In genomic region chr17:8173871-8174322, GRCh38 we compare ENCODE assay signal across 8 cellular contexts. TPM values are rescaled to one million over a fixed set of nuclear protein-coding genes. Genes with fewer than 3 reads are reported as not detected.
A peak's percentile ranks its signal among the peaks of the same experiment; 100 is the strongest.
DNase-seq lines count a peak whose midpoint lies in the region; ATAC-seq and TF ChIP-seq lines count a peak whose summit lies in the region.

No MANE protein-coding gene starts in this region.

- H3K36me3 Mint-ChIP-seq in natural killer cell treated with Interleukin-12 subunit alpha and Interleukin-12 subunit beta and Interleukin-15 and Interleukin-18, amount 100 ng/mL, for 72 hours, result no peaks in the 10 kb centered on the region

- no peaks in the 10 kb centered on the region for H3K27me3 ChIP-seq in dorsolateral prefrontal cortex

- no peak for ATAC-seq in natural killer cell treated with Interleukin-12 subunit alpha and Interleukin-12 subunit beta and Interleukin-15 and Interleukin-18, amount 100 ng/mL, for 72 hours
- ATAC-seq in GM18511 (IDR thresholded peaks at IDR 0.05; ENCODE audit: unreplicated experiment), result no peak

- peak overlapping the region; percentile 80 for H3K4me3 Mint-ChIP-seq in natural killer cell treated with Interleukin-12 subunit alpha and Interleukin-12 subunit beta and Interleukin-15 and Interleukin-18, amount 100 ng/mL, for 72 hours

- TF ChIP-seq CTCF in C4-2B (conservative IDR thresholded peaks at IDR 0.05), result no peak
- no peak for TF ChIP-seq CTCF in LNCaP clone FGC (IDR thresholded peaks at IDR 0.05; ENCODE audit: control insufficient read depth, extremely low read depth, insufficient read depth)
- TF ChIP-seq CTCF in dorsolateral prefrontal cortex (IDR thresholded peaks at IDR 0.05 in 54 of 56, conservative IDR thresholded peaks at IDR 0.05 in 2 of 56; ENCODE audit: low read depth in 1 of 56, partially characterized antibody in 56 of 56), result peak in 4 of 56 donors; percentile 3 to 14 (median 8)

- no peaks in the 10 kb centered on the region for H3K9me3 Mint-ChIP-seq in natural killer cell treated with Interleukin-12 subunit alpha and Interleukin-12 subunit beta and Interleukin-15 and Interleukin-18, amount 100 ng/mL, for 72 hours

- peaks cover 40% of the 10 kb centered on the region in 2 donors for H3K4me1 Mint-ChIP-seq in natural killer cell treated with Interleukin-12 subunit alpha and Interleukin-12 subunit beta and Interleukin-15 and Interleukin-18, amount 100 ng/mL, for 72 hours (ENCODE audit: low read depth in 2 of 2)

- H3K27ac Mint-ChIP-seq in natural killer cell treated with Interleukin-12 subunit alpha and Interleukin-12 subunit beta and Interleukin-15 and Interleukin-18, amount 100 ng/mL, for 72 hours, result peak overlapping the region; percentile 97 to 100

- intact Hi-C loops in dorsolateral prefrontal cortex (cut with DNase I), result no loop called here

- H3K27ac ChIP-seq in C4-2B, result peak overlapping the region; percentile 88
- H3K27ac ChIP-seq in dorsolateral prefrontal cortex, result peak overlapping the region; percentile 79 to 100 (median 97)

- no peaks in the 10 kb centered on the region for H3K27me3 Mint-ChIP-seq in natural killer cell treated with Interleukin-12 subunit alpha and Interleukin-12 subunit beta and Interleukin-15 and Interleukin-18, amount 100 ng/mL, for 72 hours

- DNase-seq in LNCaP clone FGC (ENCODE audit: low read depth) (no peak), dorsolateral prefrontal cortex (no peak), KG1 (lab: John Stamatoyannopoulos, UW) (no peak), SK-N-DZ (ENCODE audit: low spot score) (no peak), globus pallidus (ENCODE audit: low spot score) (no peak)
- DNase-seq in natural killer cell treated with Interleukin-12 subunit alpha and Interleukin-12 subunit beta and Interleukin-15 and Interleukin-18, amount 100 ng/mL, for 72 hours (ENCODE audit: low spot score), result no peak

- H3K4me3 ChIP-seq in LNCaP clone FGC (ENCODE audit: low read depth, low read length), result peak overlapping the region; percentile 54
- peak overlapping the region in 58 of 59 donors; percentile 41 to 81 (median 61) for H3K4me3 ChIP-seq in dorsolateral prefrontal cortex

RNA-seq across cellular contexts. Expression of gene TMEM107, which starts 2.3 kb away (rescaled TPM):
- 10 to 100 TPM in 119 of 120 experiments, 1 to 10 TPM in 1; 9.1 to 25.9 (median 17.1) TPM for total RNA-seq in dorsolateral prefrontal cortex
- total RNA-seq in natural killer cell treated with Interleukin-12 subunit alpha and Interleukin-12 subunit beta and Interleukin-15 and Interleukin-18, amount 100 ng/mL, for 72 hours, result 10 to 100 TPM; 31.5 to 43.5 TPM
- polyA plus RNA-seq in SK-N-DZ (2014; cell fraction: cytosol; rRNA removed), result 32.7 and 35.3 TPM in 2 replicates
- polyA plus RNA-seq in SK-N-DZ (2014; cell fraction: nucleus; rRNA removed), result 42.2 and 44.9 TPM in 2 replicates

RNA-seq across cellular contexts. Expression of gene VAMP2, which starts 11.1 kb away (rescaled TPM):
- 100 to 1,000 TPM; 264 to 763 (median 490) TPM for total RNA-seq in dorsolateral prefrontal cortex
- 10 to 100 TPM; 54.6 to 73.0 TPM for total RNA-seq in natural killer cell treated with Interleukin-12 subunit alpha and Interleukin-12 subunit beta and Interleukin-15 and Interleukin-18, amount 100 ng/mL, for 72 hours
- polyA plus RNA-seq in SK-N-DZ (2014; cell fraction: cytosol; rRNA removed), result 20.2 and 21.1 TPM in 2 replicates
- polyA plus RNA-seq in SK-N-DZ (2014; cell fraction: nucleus; rRNA removed), result 33.0 and 65.8 TPM in 2 replicates

RNA-seq across cellular contexts. Expression of gene BORCS6, which starts 16.1 kb away (rescaled TPM):
- 10 to 100 TPM in 5 of 120 experiments, 1 to 10 TPM in 115; 5.2 to 10.9 (median 8.0) TPM for total RNA-seq in dorsolateral prefrontal cortex
- 10 to 100 TPM; 10.4 to 11.6 TPM for total RNA-seq in natural killer cell treated with Interleukin-12 subunit alpha and Interleukin-12 subunit beta and Interleukin-15 and Interleukin-18, amount 100 ng/mL, for 72 hours
- 7.7 and 9.6 TPM in 2 replicates for polyA plus RNA-seq in SK-N-DZ (2014; cell fraction: cytosol; rRNA removed)
- 3.0 and 7.0 TPM in 2 replicates for polyA plus RNA-seq in SK-N-DZ (2014; cell fraction: nucleus; rRNA removed)

RNA-seq across cellular contexts. Expression of gene PER1, which starts 21.7 kb away (rescaled TPM):
- 100 to 1,000 TPM in 74 of 120 experiments, 10 to 100 TPM in 46; 46.9 to 218 (median 112) TPM for total RNA-seq in dorsolateral prefrontal cortex
- total RNA-seq in natural killer cell treated with Interleukin-12 subunit alpha and Interleukin-12 subunit beta and Interleukin-15 and Interleukin-18, amount 100 ng/mL, for 72 hours, result 10 to 100 TPM; 16.9 to 42.7 TPM
- 8.1 and 24.4 TPM in 2 replicates for polyA plus RNA-seq in SK-N-DZ (2014; cell fraction: cytosol; rRNA removed)
- 10.2 and 34.8 TPM in 2 replicates for polyA plus RNA-seq in SK-N-DZ (2014; cell fraction: nucleus; rRNA removed)

RNA-seq across cellular contexts. Expression of gene AURKB, which starts 36.5 kb away (rescaled TPM):
- 1 to 10 TPM in 8 of 120 experiments, under 1 TPM in 4, not detected in 108; 0.75 to 3.8 (median 1.2) TPM for total RNA-seq in dorsolateral prefrontal cortex
- 100 to 1,000 TPM in 1 of 2 donors, 10 to 100 TPM in 1; 90.2 to 199 TPM for total RNA-seq in natural killer cell treated with Interleukin-12 subunit alpha and Interleukin-12 subunit beta and Interleukin-15 and Interleukin-18, amount 100 ng/mL, for 72 hours
- polyA plus RNA-seq in SK-N-DZ (2014; cell fraction: cytosol; rRNA removed), result 408 and 427 TPM in 2 replicates
- polyA plus RNA-seq in SK-N-DZ (2014; cell fraction: nucleus; rRNA removed), result 463 and 597 TPM in 2 replicates
